In the genomic region with DNA sequence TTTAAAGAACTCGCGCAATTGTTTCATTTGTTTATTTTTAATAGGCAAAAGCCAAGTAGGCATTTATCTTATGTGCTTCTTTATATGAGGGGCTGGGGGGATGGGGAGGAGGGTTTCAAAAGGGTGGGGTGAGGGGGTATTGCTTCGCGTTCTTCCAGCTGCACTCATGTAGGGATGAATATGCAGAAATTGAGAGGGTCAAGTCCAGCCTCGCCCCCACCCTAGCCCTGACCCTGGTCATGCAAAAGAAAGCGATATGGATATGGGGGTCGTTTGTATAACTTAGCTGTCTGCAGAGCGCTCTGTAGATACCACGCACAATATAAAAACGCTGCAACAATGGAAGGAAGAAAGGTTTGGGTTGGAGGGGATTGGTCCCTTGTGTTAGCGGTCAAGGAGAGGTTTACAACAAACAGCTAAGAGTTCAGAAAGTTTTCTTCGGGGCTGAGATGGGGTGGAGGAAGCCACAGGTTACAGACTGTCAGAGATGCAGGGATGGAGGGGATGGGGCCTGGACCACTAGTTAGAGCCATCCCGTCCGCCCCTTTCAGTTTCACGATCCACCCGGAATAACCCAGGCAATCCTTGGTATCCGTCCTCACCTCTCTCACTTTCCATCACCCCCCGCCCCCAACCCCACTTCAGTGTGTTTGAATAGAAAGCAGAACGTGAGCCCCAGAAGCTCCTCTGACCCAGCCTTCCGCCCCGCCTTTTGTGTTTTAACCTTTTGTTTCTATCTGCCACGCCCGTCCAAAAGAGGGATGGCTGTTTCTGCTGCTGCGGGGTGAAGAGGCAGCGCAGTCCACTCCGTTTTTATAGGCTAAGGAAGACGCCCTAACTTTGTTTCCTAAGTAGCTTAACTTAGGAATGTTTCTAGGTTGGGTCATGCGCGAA, we compare ENCODE assay signal across 8 cellular contexts.
DNase-seq lines count a peak whose midpoint lies in the region; ATAC-seq and TF ChIP-seq lines count a peak whose summit lies in the region.

No MANE protein-coding gene starts in this region.

- H3K27ac ChIP-seq in MM.1S (ENCODE audit: low read length) (no peak overlapping the region), OCI-LY7 (ENCODE audit: low read depth, low read length, poor library complexity, severe bottlenecking) (no peak overlapping the region)
- no peak overlapping the region for H3K27ac ChIP-seq in naive thymus-derived CD4-positive, alpha-beta T cell (ENCODE audit: low read depth, low read length)

- peaks cover 0 to 5% (median 0%) of the 10 kb centered on the region in 11 donors for H3K9me3 Mint-ChIP-seq in naive thymus-derived CD4-positive, alpha-beta T cell

- H3K36me3 Mint-ChIP-seq in naive thymus-derived CD4-positive, alpha-beta T cell, result peaks cover 0 to 2% (median 0%) of the 10 kb centered on the region in 5 donors

- H3K27ac Mint-ChIP-seq in naive thymus-derived CD4-positive, alpha-beta T cell, result peak overlapping the region in 2 of 9 donors; percentile 33 to 41

- H3K4me1 ChIP-seq in MM.1S (ENCODE audit: low read length) (no peaks in the 10 kb centered on the region), OCI-LY7 (ENCODE audit: insufficient read depth, low read length, poor library complexity, severe bottlenecking) (no peaks in the 10 kb centered on the region)
- H3K4me1 ChIP-seq in naive thymus-derived CD4-positive, alpha-beta T cell (ENCODE audit: control insufficient read depth in 2 of 2, insufficient read depth in 2 of 2, low read length in 2 of 2), result no peaks in the 10 kb centered on the region

- no peak overlapping the region for H2AFZ ChIP-seq in MM.1S (ENCODE audit: low read length)
- no peak overlapping the region for H2AFZ ChIP-seq in OCI-LY7 (ENCODE audit: low read length)

- peak overlapping the region; percentile 46 to 83 (median 72) for H3K4me3 Mint-ChIP-seq in naive thymus-derived CD4-positive, alpha-beta T cell

- no peaks in the 10 kb centered on the region for H3F3A ChIP-seq in MM.1S (ENCODE audit: insufficient read depth, low read length)

- H3K79me2 ChIP-seq in MM.1S (ENCODE audit: low read length) (no peaks in the 10 kb centered on the region), OCI-LY7 (ENCODE audit: insufficient read depth, low read depth, low read length) (no peaks in the 10 kb centered on the region)

- H3K27me3 ChIP-seq in MM.1S (replicated peaks; ENCODE audit: insufficient read depth, low read length), result no peaks in the 10 kb centered on the region
- H3K27me3 ChIP-seq in naive thymus-derived CD4-positive, alpha-beta T cell (ENCODE audit: control insufficient read depth in 2 of 2, insufficient read depth in 2 of 2, low read length in 2 of 2), result peaks cover 0 to 11% of the 10 kb centered on the region in 2 donors

- peaks cover 62 to 75% (median 69%) of the 10 kb centered on the region in 5 donors for H3K27me3 Mint-ChIP-seq in naive thymus-derived CD4-positive, alpha-beta T cell

- H3K4me2 ChIP-seq in MM.1S (ENCODE audit: low read depth, low read length), result peak overlapping the region; percentile 16; the same call in 1 of the 2 replicates
- no peak overlapping the region for H3K4me2 ChIP-seq in OCI-LY7 (ENCODE audit: low read length)

- H3K9me3 ChIP-seq in MM.1S (replicated peaks; ENCODE audit: insufficient read depth, low read length), result no peaks in the 10 kb centered on the region
- H3K9me3 ChIP-seq in naive thymus-derived CD4-positive, alpha-beta T cell (ENCODE audit: control insufficient read depth in 2 of 3, low read length in 3 of 3), result no peaks in the 10 kb centered on the region
- H3K9me3 ChIP-seq in OCI-LY7 (ENCODE audit: low read length), result no peaks in the 10 kb centered on the region

- TF ChIP-seq CTCF in AG09309 (IDR thresholded peaks at IDR 0.05; ENCODE audit: control insufficient read depth, insufficient read depth, low read depth, low read length, missing control alignments) (no peak), MM.1S (IDR thresholded peaks at IDR 0.05; ENCODE audit: low read length) (no peak), OCI-LY7 (conservative IDR thresholded peaks at IDR 0.05; ENCODE audit: low read length) (no peak)

- no peaks in the 10 kb centered on the region for H3K9me2 ChIP-seq in MM.1S (replicated peaks; ENCODE audit: insufficient read depth, low read length)
- H3K9me2 ChIP-seq in OCI-LY7 (ENCODE audit: insufficient read depth, low read length), result no peaks in the 10 kb centered on the region

- BruUV-seq in OCI-LY7 (replicated peaks; lab: Mats Ljungman, UMichigan), result no TSS peak

- CTCF ChIA-PET in naive thymus-derived CD4-positive, alpha-beta T cell (lab: Charles Lee), result no interaction called here
- CTCF ChIA-PET in OCI-LY7 (lab: Charles Lee; ENCODE audit: unreplicated experiment), result no interaction called here

- no peaks in the 10 kb centered on the region for H4K20me1 ChIP-seq in MM.1S (ENCODE audit: insufficient read depth, low read length)
- H4K20me1 ChIP-seq in OCI-LY7 (ENCODE audit: insufficient read depth, low read length), result no peaks in the 10 kb centered on the region

- POLR2A ChIA-PET in naive thymus-derived CD4-positive, alpha-beta T cell (lab: Charles Lee), result no interaction called here
- POLR2A ChIA-PET in OCI-LY7 (lab: Charles Lee), result interaction anchor here (0.7 kb wide), 1 partner anchor 25 kb away, joined by 3 read pairs; no protein-coding TSS in a partner anchor

- H3K36me3 ChIP-seq in MM.1S (replicated peaks; ENCODE audit: insufficient read depth, low read length), result no peaks in the 10 kb centered on the region
- no peaks in the 10 kb centered on the region for H3K36me3 ChIP-seq in naive thymus-derived CD4-positive, alpha-beta T cell (ENCODE audit: control insufficient read depth in 2 of 3, insufficient read depth in 3 of 3, low read length in 3 of 3)
- no peaks in the 10 kb centered on the region for H3K36me3 ChIP-seq in OCI-LY7 (ENCODE audit: insufficient read depth, low read length)

- H3K4me3 ChIP-seq in AG09309 (ENCODE audit: control insufficient read depth, low read depth, low read length) (peak overlapping the region; percentile 35), MM.1S (ENCODE audit: low read length) (no peak overlapping the region), OCI-LY7 (ENCODE audit: low read depth, low read length, poor library complexity, severe bottlenecking) (no peak overlapping the region)
- H3K4me3 ChIP-seq in naive thymus-derived CD4-positive, alpha-beta T cell (ENCODE audit: low read length), result no peak overlapping the region

- DNase-seq in AG09309 (ENCODE audit: low read depth) (no peak), MM.1S (no peak), ecto neural progenitor cell (ENCODE audit: low spot score) (peak; percentile 69), NCI-H1436 treated with DMSO at 0.1 percent for 48 hours (lab: John Stamatoyannopoulos, UW) (no peak), OCI-LY7 (ENCODE audit: low spot score) (no peak), HuH-7 (ENCODE audit: low spot score) (no peak), NCI-H2081 (lab: John Stamatoyannopoulos, UW) (no peak)
- DNase-seq in naive thymus-derived CD4-positive, alpha-beta T cell, result no peak

- intact Hi-C loops in naive thymus-derived CD4-positive, alpha-beta T cell (cut with micrococcal nuclease), result loop anchor here in 1 of 2 donors (5.0 kb wide), 1 partner anchor 70 kb away; no protein-coding TSS in a partner anchor
- intact Hi-C loops in OCI-LY7 (cut with micrococcal nuclease; ENCODE audit: unreplicated experiment), result no loop called here

- peaks cover 9 to 36% (median 24%) of the 10 kb centered on the region in 7 donors for H3K4me1 Mint-ChIP-seq in naive thymus-derived CD4-positive, alpha-beta T cell

- no peak overlapping the region for H3K9ac ChIP-seq in MM.1S (ENCODE audit: low read length)

- ATAC-seq in naive thymus-derived CD4-positive, alpha-beta T cell, result peak; percentile 27
